8 cellular contexts compared by ENCODE assay signal in the genomic region with DNA sequence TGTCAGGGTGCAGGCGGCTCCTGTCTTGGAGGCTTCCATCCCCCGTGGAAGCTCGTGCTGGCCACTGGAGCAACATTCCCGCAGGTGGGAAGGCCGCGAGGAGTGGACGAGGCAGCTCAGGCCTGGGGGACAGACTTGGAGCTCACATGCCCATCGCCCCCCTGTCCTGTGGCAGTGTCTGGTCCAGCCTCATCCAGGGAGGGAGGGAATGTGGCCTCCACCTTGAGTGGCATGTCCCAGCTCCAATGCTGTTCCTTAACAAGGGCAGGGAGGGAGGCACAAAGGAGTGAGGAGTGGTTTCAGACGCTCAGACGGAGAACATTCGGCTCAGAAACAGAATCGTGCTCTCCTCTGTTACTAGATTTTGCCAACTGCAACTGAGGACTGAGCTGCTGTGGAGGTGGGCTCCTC.
DNase-seq lines count a peak whose midpoint lies in the region; ATAC-seq and TF ChIP-seq lines count a peak whose summit lies in the region.

No MANE protein-coding gene starts in this region.

- H3K36me3 ChIP-seq in iPS DF 6.9 (ENCODE audit: control insufficient read depth, insufficient read depth, low read length): no peaks in the 10 kb centered on the region

- ATAC-seq in omental fat pad (ENCODE audit: low FRiP score): no peak

- TF ChIP-seq CTCF in omental fat pad (IDR thresholded peaks at IDR 0.05): no peak

- no peak overlapping the region for H3K4me3 ChIP-seq in iPS DF 6.9 (ENCODE audit: low read length)

- WGBS in iPS DF 6.9 (ENCODE audit: insufficient coverage, insufficient read length): no CpG with 5 or more reads among the region's 12 CpGs

- H3K4me1 ChIP-seq in iPS DF 6.9 (ENCODE audit: control insufficient read depth, insufficient read depth, low read length): peaks cover 16% of the 10 kb centered on the region

- no peaks in the 10 kb centered on the region for H3K27me3 ChIP-seq in iPS DF 6.9 (ENCODE audit: control insufficient read depth, insufficient read depth, low read length)

- H3K9me3 ChIP-seq in iPS DF 6.9 (ENCODE audit: control insufficient read depth, insufficient read depth, low read length): no peaks in the 10 kb centered on the region

- peak; percentile 9 for DNase-seq in DMS53 treated with DMSO at 0.1 percent for 48 hours (lab: John Stamatoyannopoulos, UW; ENCODE audit: unreplicated experiment)
- DNase-seq in M059J (ENCODE audit: low read depth): peak; percentile 78
- peak; percentile 29 for DNase-seq in iPS DF 6.9 (ENCODE audit: low read depth, low spot score)
- peak; percentile 13 for DNase-seq in renal cortical epithelial cell (ENCODE audit: low read depth)
- no peak for DNase-seq in NCI-H1436 treated with DMSO at 0.1 percent for 48 hours (lab: John Stamatoyannopoulos, UW)
- no peak for DNase-seq in omental fat pad (ENCODE audit: low spot score)
- no peak for DNase-seq in GM19238 (ENCODE audit: insufficient read length, low spot score)

- peak overlapping the region; percentile 93 for H3K27ac ChIP-seq in angular gyrus (ENCODE audit: low read depth, low read length)
- no peak overlapping the region for H3K27ac ChIP-seq in iPS DF 6.9 (ENCODE audit: low read length)

Comparison
In these comparisons a context has a peak if more than half of its experiments do, and no peak if none do; other contexts are left out.
1. DNase-seq: peak in DMS53 treated with DMSO at 0.1 percent for 48 hours (single experiment), M059J (single experiment), iPS DF 6.9 (single experiment) and renal cortical epithelial cell (single experiment); none in NCI-H1436 treated with DMSO at 0.1 percent for 48 hours (single experiment), omental fat pad (single experiment) and GM19238 (single experiment).